In genomic region chr7:140364819-140365218, GRCh38 we compare ENCODE assay signal across 15 cellular contexts. TPM values are rescaled to one million over a fixed set of nuclear protein-coding genes. Genes with fewer than 3 reads are reported as not detected.
DNase-seq lines count a peak whose midpoint lies in the region; ATAC-seq and TF ChIP-seq lines count a peak whose summit lies in the region.
"Had no signal": no experiment of that assay in that cellular context is flagged by ENCODE, and none has a peak within 500 bp of the region (broad histone marks: within the 10 kb centered on the region; RNA-seq: fewer than 3 reads in every experiment).

No MANE protein-coding gene starts in this region.

- no peak overlapping the region for H3K4me3 ChIP-seq in HEK293 (ENCODE audit: low read depth, low read length)
- H3K4me3 ChIP-seq in RWPE2 (ENCODE audit: severe bottlenecking) = no peak overlapping the region
- H3K4me3 ChIP-seq in neuronal stem cell (ENCODE audit: low read length in 2 of 2) = no peak overlapping the region

- peaks cover 9 to 40% of the 10 kb centered on the region in 2 experiments; a peak in 2 of 3 replicates for H3K36me3 ChIP-seq in HEK293 (ENCODE audit: control insufficient read depth in 2 of 2, insufficient read depth in 1 of 2, low read length in 2 of 2)
- H3K36me3 ChIP-seq in RWPE2 (ENCODE audit: low read depth) = peaks cover 9% of the 10 kb centered on the region
- H3K36me3 ChIP-seq in neuronal stem cell (replicated peaks in 1 of 2; ENCODE audit: control insufficient read depth in 2 of 2, insufficient read depth in 2 of 2, low read length in 2 of 2) = peaks cover 4 to 44% of the 10 kb centered on the region in 2 donors

- H2BK12ac ChIP-seq in neuronal stem cell (ENCODE audit: low read length) = no peak overlapping the region

- DNase-seq in NCI-H1417 (lab: John Stamatoyannopoulos, UW) = peak in 2 of 3 experiments; percentile 13 to 80
- DNase-seq in NCI-H1417 treated with DMSO at 0.1 percent for 48 hours (lab: John Stamatoyannopoulos, UW) = no peak
- DNase-seq in RWPE2 (ENCODE audit: low spot score) = no peak
- no peak for DNase-seq in left colon
- DNase-seq in neuronal stem cell (ENCODE audit: low spot score) = no peak
- no peak for DNase-seq in OCI-M1 (lab: John Stamatoyannopoulos, UW)
- DNase-seq in hippocampal formation (lab: John Stamatoyannopoulos, UW) = no peak
- DNase-seq: activated CD4-positive, alpha-beta T cell treated with anti-CD3 and anti-CD28 coated beads for 36 hours; anterior cingulate cortex; dermis blood vessel endothelial cell; HCEC 1CT; NCI-H1092; posterior cingulate gyrus had no signal

- H3K4ac ChIP-seq in neuronal stem cell (ENCODE audit: low read length) = no peak overlapping the region

- no peak overlapping the region for H2AK5ac ChIP-seq in neuronal stem cell (ENCODE audit: low read depth, low read length)

- no peak overlapping the region for H3K9ac ChIP-seq in neuronal stem cell (ENCODE audit: low read depth, low read length, poor library complexity)

- H3K23ac ChIP-seq in neuronal stem cell (ENCODE audit: low read depth, low read length, poor library complexity) = no peak overlapping the region

- no peak overlapping the region for H2BK15ac ChIP-seq in neuronal stem cell (ENCODE audit: low read length)

- no peak overlapping the region for H3K14ac ChIP-seq in neuronal stem cell (ENCODE audit: low read length)

- no peaks in the 10 kb centered on the region for H3K27me3 ChIP-seq in RWPE2 (ENCODE audit: insufficient read depth, poor library complexity, severe bottlenecking)
- H3K27me3 ChIP-seq in neuronal stem cell (ENCODE audit: control insufficient read depth in 3 of 3, insufficient read depth in 3 of 3, low read depth in 1 of 3, low read length in 3 of 3) = no peaks in the 10 kb centered on the region

- no peak overlapping the region for H2BK5ac ChIP-seq in neuronal stem cell (ENCODE audit: low read length)

- H3K18ac ChIP-seq in neuronal stem cell (ENCODE audit: low read length) = no peak overlapping the region

- H2AFZ ChIP-seq in neuronal stem cell (ENCODE audit: low read length) = no peak overlapping the region

- TF ChIP-seq CTCF in HEK293 (tag by site-specific recombination; IDR thresholded peaks at IDR 0.05) = no peak
- TF ChIP-seq CTCF in RWPE2 (IDR thresholded peaks at IDR 0.05; ENCODE audit: poor library complexity, severe bottlenecking) = no peak

- CTCF ChIA-PET in HEK293 (lab: Yijun Ruan, JAX) = interaction anchor here (0.7 to 1.2 kb wide), 3 partner anchors 12 to 255 kb away, joined by 3 to 5 read pairs (median 3); no protein-coding TSS in a partner anchor

- no peak overlapping the region for H4K8ac ChIP-seq in neuronal stem cell (ENCODE audit: low read depth, low read length)

- no peaks in the 10 kb centered on the region for H3K9me3 ChIP-seq in HEK293 (ENCODE audit: control insufficient read depth, insufficient read depth, low read depth, low read length)
- H3K9me3 ChIP-seq in RWPE2 (ENCODE audit: severe bottlenecking) = no peaks in the 10 kb centered on the region
- H3K9me3 ChIP-seq in neuronal stem cell (replicated peaks in 1 of 2; ENCODE audit: control insufficient read depth in 2 of 2, insufficient read depth in 1 of 2, low read depth in 1 of 2, low read length in 2 of 2) = peaks cover 0 to 3% of the 10 kb centered on the region in 2 donors

- POLR2A ChIA-PET in HEK293 (lab: Yijun Ruan, JAX) = no interaction called here

- H2BK120ac ChIP-seq in neuronal stem cell (ENCODE audit: low read depth, low read length) = no peak overlapping the region

- H3K4me1 ChIP-seq in HEK293 (ENCODE audit: control insufficient read depth, insufficient read depth, low read length) (no peaks in the 10 kb centered on the region), RWPE2 (ENCODE audit: insufficient read depth, poor library complexity, severe bottlenecking) (no peaks in the 10 kb centered on the region), neuronal stem cell (ENCODE audit: control insufficient read depth in 2 of 2, insufficient read depth in 1 of 2, low read depth in 1 of 2, low read length in 2 of 2) (peaks cover 0 to 3% of the 10 kb centered on the region in 2 donors)

- intact Hi-C loops in left colon (cut with DNase I, micrococcal nuclease) = no loop called here

- no CpG with 5 or more reads among the region's 3 CpGs for WGBS in neuronal stem cell (ENCODE audit: extremely low coverage in 2 of 2, insufficient read length in 2 of 2, insufficient replicate concordance in 1 of 2), 2 donors

- H3K79me1 ChIP-seq in neuronal stem cell (ENCODE audit: low read depth, low read length) = peaks cover 2% of the 10 kb centered on the region

- H3K4me2 ChIP-seq in neuronal stem cell (ENCODE audit: insufficient read depth, low read length, poor library complexity, severe bottlenecking) = no peak overlapping the region

- H4K91ac ChIP-seq in neuronal stem cell (ENCODE audit: low read depth, low read length, poor library complexity) = no peak overlapping the region

- ATAC-seq in RWPE2 (ENCODE audit: low read depth) (peak; percentile 71), left colon (peak; percentile 92)
- ATAC-seq: activated CD4-positive, alpha-beta T cell treated with anti-CD3 and anti-CD28 coated beads for 36 hours had no signal

- H3K27ac ChIP-seq in HEK293 (ENCODE audit: extremely low read depth, low read depth, low read length) = no peak overlapping the region
- peak overlapping the region; percentile 35 for H3K27ac ChIP-seq in RWPE2 (ENCODE audit: poor library complexity, severe bottlenecking)
- H3K27ac ChIP-seq in neuronal stem cell (replicated peaks; ENCODE audit: low read length) = no peak overlapping the region

TF ChIP-seq in HEK293, 187 proteins besides CTCF, POLR2A, EP300 and RAD21 (continues in another document):
- TF ChIP-seq ZBTB17 (tag by site-specific recombination; IDR thresholded peaks at IDR 0.05) (peak; percentile 87), ZNF335 (tag by site-specific recombination; conservative IDR thresholded peaks at IDR 0.05) (no peak), YY2 (tag by site-specific recombination; IDR thresholded peaks at IDR 0.05) (no peak), ZSCAN30 (tag by site-specific recombination; IDR thresholded peaks at IDR 0.05) (peak; percentile 73; the same call in 1 of the 2 replicates), SCRT2 (tag by site-specific recombination; IDR thresholded peaks at IDR 0.05) (peak; percentile 83), PRDM6 (tag by site-specific recombination; IDR thresholded peaks at IDR 0.05) (0 out of 2 replicates have a peak, but pooled peaks have one; percentile 12)
- TF ChIP-seq, protein P1, sequence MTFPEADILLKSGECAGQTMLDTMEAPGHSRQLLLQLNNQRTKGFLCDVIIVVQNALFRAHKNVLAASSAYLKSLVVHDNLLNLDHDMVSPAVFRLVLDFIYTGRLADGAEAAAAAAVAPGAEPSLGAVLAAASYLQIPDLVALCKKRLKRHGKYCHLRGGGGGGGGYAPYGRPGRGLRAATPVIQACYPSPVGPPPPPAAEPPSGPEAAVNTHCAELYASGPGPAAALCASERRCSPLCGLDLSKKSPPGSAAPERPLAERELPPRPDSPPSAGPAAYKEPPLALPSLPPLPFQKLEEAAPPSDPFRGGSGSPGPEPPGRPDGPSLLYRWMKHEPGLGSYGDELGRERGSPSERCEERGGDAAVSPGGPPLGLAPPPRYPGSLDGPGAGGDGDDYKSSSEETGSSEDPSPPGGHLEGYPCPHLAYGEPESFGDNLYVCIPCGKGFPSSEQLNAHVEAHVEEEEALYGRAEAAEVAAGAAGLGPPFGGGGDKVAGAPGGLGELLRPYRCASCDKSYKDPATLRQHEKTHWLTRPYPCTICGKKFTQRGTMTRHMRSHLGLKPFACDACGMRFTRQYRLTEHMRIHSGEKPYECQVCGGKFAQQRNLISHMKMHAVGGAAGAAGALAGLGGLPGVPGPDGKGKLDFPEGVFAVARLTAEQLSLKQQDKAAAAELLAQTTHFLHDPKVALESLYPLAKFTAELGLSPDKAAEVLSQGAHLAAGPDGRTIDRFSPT (tag by site-specific recombination; IDR thresholded peaks at IDR 0.05) = no peak

RNA-seq across cellular contexts. Expression of gene SLC37A3, which starts 33.5 kb away (rescaled TPM):
- 10 to 100 TPM; 57.6 to 65.5 TPM for total RNA-seq in left colon
- 33.3 TPM for polyA plus RNA-seq in neuronal stem cell (2013, experiment 1 of 2)
- 32.8 TPM for polyA plus RNA-seq in neuronal stem cell (2013, experiment 2 of 2)

RNA-seq across cellular contexts. Expression of gene RAB19, which starts 39.0 kb away (rescaled TPM):
- 10 to 100 TPM; 14.9 to 21.9 TPM for total RNA-seq in left colon
- 0.38 TPM for polyA plus RNA-seq in neuronal stem cell (2013, experiment 1 of 2)
- polyA plus RNA-seq in neuronal stem cell (2013, experiment 2 of 2) = 0.43 TPM
- total RNA-seq: dermis blood vessel endothelial cell had no signal
- polyA plus RNA-seq: CD14-positive monocyte had no signal

Comparison
In these comparisons a context has a peak if more than half of its experiments do, and no peak if none do; other contexts are left out.
1. DNase-seq: peak in NCI-H1417 (2 of 3); none in NCI-H1417 treated with DMSO at 0.1 percent for 48 hours (single experiment), RWPE2 (single experiment), left colon (0 of 2), neuronal stem cell (single experiment), OCI-M1 (single experiment) and hippocampal formation (0 of 2).